In genomic region chr6:90730191-90730673, GRCh38 we compare ENCODE assay signal across 14 cellular contexts.
DNase-seq lines count a peak whose midpoint lies in the region; ATAC-seq, FAIRE-seq and TF ChIP-seq lines count a peak whose summit lies in the region.
"Had no signal": no experiment of that assay in that cellular context is flagged by ENCODE, and none has a peak within 500 bp of the region (broad histone marks: within the 10 kb centered on the region; RNA-seq: fewer than 3 reads in every experiment).

No MANE protein-coding gene starts in this region.

- in situ Hi-C loops in gastrocnemius medialis (cut with MboI; ENCODE audit: low sequenced_read_pairs in 4 of 4) = no loop called here

- H3K4me1 Mint-ChIP-seq in activated naive CD4-positive, alpha-beta T cell treated with anti-CD3 and anti-CD28 coated beads, Interleukin-2, amount 10 ng/mL, durations not matched to agents 7 days and 5 days = no peaks in the 10 kb centered on the region
- H3K4me1 Mint-ChIP-seq: B cell had no signal

- WGBS in right cardiac atrium = 78% methylated on average over 2 of the region's 2 CpGs

- intact Hi-C loops in right cardiac atrium (cut with DNase I) (no loop called here), gastrocnemius medialis (cut with DNase I; ENCODE audit: low total_unique reads) (no loop called here)

- peaks cover 1% of the 10 kb centered on the region for H3K9me3 Mint-ChIP-seq in activated naive CD4-positive, alpha-beta T cell treated with anti-CD3 and anti-CD28 coated beads, Interleukin-2, amount 10 ng/mL, durations not matched to agents 7 days and 5 days
- H3K9me3 Mint-ChIP-seq: stimulated activated naive CD8-positive, alpha-beta T cell treated with anti-CD3 and anti-CD28 coated beads, Interleukin-15, Interleukin-2, amounts not matched to agents 100 ng/mL and 50 ng/mL, for 24 hours had no signal

- H3K27ac ChIP-seq in right cardiac atrium (ENCODE audit: low read length) (no peak overlapping the region), gastrocnemius medialis (no peak overlapping the region)

- H3K27me3 Mint-ChIP-seq in activated naive CD4-positive, alpha-beta T cell treated with anti-CD3 and anti-CD28 coated beads, Interleukin-2, amount 10 ng/mL, durations not matched to agents 7 days and 5 days = no peaks in the 10 kb centered on the region

- ATAC-seq in GM18861 (IDR thresholded peaks at IDR 0.05; ENCODE audit: unreplicated experiment) = peak; percentile 96
- peak; percentile 81 for ATAC-seq in GM21381 (IDR thresholded peaks at IDR 0.05; ENCODE audit: unreplicated experiment)
- peak; percentile 82 for ATAC-seq in HG02938 (IDR thresholded peaks at IDR 0.05; ENCODE audit: unreplicated experiment)
- ATAC-seq in HG03575 (IDR thresholded peaks at IDR 0.05; ENCODE audit: extremely low read depth, insufficient number of reproducible peaks, low FRiP score, unreplicated experiment) = peak; percentile 73
- ATAC-seq in right cardiac atrium = no peak
- ATAC-seq in gastrocnemius medialis = no peak
- ATAC-seq: esophagus mucosa had no signal

- TF ChIP-seq POLR2A in gastrocnemius medialis (IDR thresholded peaks at IDR 0.05) = no peak

- no peaks in the 10 kb centered on the region for H3K4me1 ChIP-seq in right cardiac atrium (ENCODE audit: control insufficient read depth, insufficient read depth, low read length)
- no peaks in the 10 kb centered on the region for H3K4me1 ChIP-seq in gastrocnemius medialis

- H3K27ac Mint-ChIP-seq in activated naive CD4-positive, alpha-beta T cell treated with anti-CD3 and anti-CD28 coated beads, Interleukin-2, amount 10 ng/mL, durations not matched to agents 7 days and 5 days = no peak overlapping the region
- H3K27ac Mint-ChIP-seq: activated naive CD8-positive, alpha-beta T cell; B cell; stimulated activated naive CD8-positive, alpha-beta T cell treated with anti-CD3 and anti-CD28 coated beads, Interleukin-15, Interleukin-2, amounts not matched to agents 100 ng/mL and 50 ng/mL, for 24 hours had no signal

- no peak overlapping the region for H3K4me3 ChIP-seq in right cardiac atrium (ENCODE audit: low read length)
- H3K4me3 ChIP-seq in gastrocnemius medialis = no peak overlapping the region

- no peaks in the 10 kb centered on the region for H3K36me3 Mint-ChIP-seq in activated naive CD4-positive, alpha-beta T cell treated with anti-CD3 and anti-CD28 coated beads, Interleukin-2, amount 10 ng/mL, durations not matched to agents 7 days and 5 days
- H3K36me3 Mint-ChIP-seq: activated naive CD8-positive, alpha-beta T cell had no signal

- no peak overlapping the region for H3K4me3 Mint-ChIP-seq in activated naive CD4-positive, alpha-beta T cell treated with anti-CD3 and anti-CD28 coated beads, Interleukin-2, amount 10 ng/mL, durations not matched to agents 7 days and 5 days
- H3K4me3 Mint-ChIP-seq: activated naive CD8-positive, alpha-beta T cell; B cell; stimulated activated naive CD8-positive, alpha-beta T cell treated with anti-CD3 and anti-CD28 coated beads, Interleukin-15, Interleukin-2, amounts not matched to agents 100 ng/mL and 50 ng/mL, for 24 hours had no signal

- no peak for DNase-seq in activated naive CD4-positive, alpha-beta T cell treated with anti-CD3 and anti-CD28 coated beads, Interleukin-2, amount 10 ng/mL, durations not matched to agents 7 days and 5 days
- DNase-seq in right cardiac atrium = no peak
- no peak for DNase-seq in gastrocnemius medialis
- DNase-seq in frontal cortex (ENCODE audit: low spot score in 2 of 2) = no peak
- DNase-seq: stimulated activated CD4-positive, alpha-beta T cell treated with anti-CD3 and anti-CD28 coated beads, Interleukin-4, amount 100 ng/mL, for 24 hours; T-helper 9 cell had no signal

- TF ChIP-seq CTCF in gastrocnemius medialis (IDR thresholded peaks at IDR 0.05 in 4 of 5, conservative IDR thresholded peaks at IDR 0.05 in 1 of 5) = no peak

- H3K9me3 ChIP-seq in right cardiac atrium (ENCODE audit: control insufficient read depth, low read length) (no peaks in the 10 kb centered on the region), gastrocnemius medialis (no peaks in the 10 kb centered on the region)

- CTCF ChIA-PET in activated naive CD4-positive, alpha-beta T cell treated with anti-CD3 and anti-CD28 coated beads, Interleukin-2, amount 10 ng/mL, durations not matched to agents 7 days and 5 days (lab: Charles Lee) = no interaction called here

- H3K36me3 ChIP-seq in gastrocnemius medialis = no peaks in the 10 kb centered on the region

- FAIRE-seq in frontal cortex (lab: Jason Lieb, UNC) = no peak

- H3K27me3 ChIP-seq in right cardiac atrium (ENCODE audit: control insufficient read depth, insufficient read depth) (no peaks in the 10 kb centered on the region), gastrocnemius medialis (no peaks in the 10 kb centered on the region)

Comparison
In these comparisons a context has a peak if more than half of its experiments do, and no peak if none do; other contexts are left out.
1. ATAC-seq: peak in GM18861 (single experiment), GM21381 (single experiment), HG02938 (single experiment) and HG03575 (single experiment); none in right cardiac atrium (0 of 2) and gastrocnemius medialis (0 of 2).